Comparison of ENCODE assay signal across 9 cellular contexts in the genomic region with DNA sequence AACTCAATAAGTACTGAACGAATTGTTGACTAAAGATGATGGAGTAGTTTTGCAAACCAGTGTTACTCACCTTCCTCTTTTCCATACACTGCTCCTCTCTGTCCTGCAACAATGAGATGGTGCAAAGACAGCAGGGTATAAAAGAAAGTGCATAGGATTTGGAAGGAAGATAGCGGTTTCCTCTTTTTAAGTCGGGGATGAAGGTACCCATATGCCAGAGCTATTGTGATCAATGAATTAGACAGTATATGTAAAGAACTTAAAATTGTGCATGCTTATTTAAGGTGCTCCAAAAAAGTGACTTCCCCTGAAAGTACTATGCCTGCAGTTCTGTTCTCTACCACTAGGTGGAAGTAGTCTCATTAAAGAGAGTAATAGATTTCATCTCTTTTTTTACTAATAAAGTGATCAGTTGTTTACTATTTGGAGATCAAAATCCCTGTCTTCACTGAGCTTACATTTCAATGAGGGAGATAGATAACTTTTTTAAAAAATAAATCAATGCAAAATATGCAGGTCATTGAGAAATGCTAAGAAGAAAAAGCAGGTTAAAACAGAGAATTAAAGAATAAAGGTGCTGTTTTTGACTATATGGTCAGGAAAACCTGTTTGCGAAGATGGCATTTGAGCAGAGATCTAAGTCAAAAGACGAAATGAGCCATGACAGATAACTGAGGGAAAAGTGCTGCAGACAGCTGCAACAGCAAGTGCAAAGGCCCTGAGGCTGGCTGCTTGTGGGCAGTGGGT.
A peak's percentile ranks its signal among the peaks of the same experiment; 100 is the strongest.
DNase-seq lines count a peak whose midpoint lies in the region; ATAC-seq, FAIRE-seq and TF ChIP-seq lines count a peak whose summit lies in the region.
"Had no signal": no experiment of that assay in that cellular context is flagged by ENCODE, and none has a peak within 500 bp of the region (broad histone marks: within the 10 kb centered on the region; RNA-seq: fewer than 3 reads in every experiment).

No MANE protein-coding gene starts in this region.

- POLR2A ChIA-PET in T-cell (lab: Charles Lee), result no interaction called here

- no peaks in the 10 kb centered on the region for H3K27me3 ChIP-seq in RWPE2 (ENCODE audit: insufficient read depth, poor library complexity, severe bottlenecking)

- CTCF ChIA-PET in T-cell (lab: Charles Lee), result interaction anchor here in 1 of 2 donors (0.8 kb wide), 1 partner anchor 16 kb away, joined by 3 read pairs; no protein-coding TSS in a partner anchor

- intact Hi-C loops in head of caudate nucleus (cut with DNase I), result no loop called here

- DNase-seq in AG09309 (ENCODE audit: low read depth), result no peak
- no peak for DNase-seq in GM18507 (ENCODE audit: extremely low spot score, insufficient read length, low read depth)
- DNase-seq in RWPE2 (ENCODE audit: low spot score), result no peak
- DNase-seq in glutamatergic neuron, result no peak
- DNase-seq in T-cell, result no peak
- no peak for DNase-seq in KG1 (lab: John Stamatoyannopoulos, UW)
- no peak for DNase-seq in head of caudate nucleus
- no peak for DNase-seq in activated CD4-positive, CD25-positive, alpha-beta regulatory T cell (lab: John Stamatoyannopoulos, UW)

- peak; percentile 68 for TF ChIP-seq CTCF in AG09309 (IDR thresholded peaks at IDR 0.05; ENCODE audit: control insufficient read depth, insufficient read depth, low read depth, low read length, missing control alignments)
- TF ChIP-seq CTCF in RWPE2 (IDR thresholded peaks at IDR 0.05; ENCODE audit: poor library complexity, severe bottlenecking), result peak; percentile 86
- TF ChIP-seq CTCF in glutamatergic neuron (IDR thresholded peaks at IDR 0.05; ENCODE audit: partially characterized antibody, unreplicated experiment), result peak; percentile 95

- H3K4me3 ChIP-seq in AG09309 (ENCODE audit: control insufficient read depth, low read depth, low read length) (no peak overlapping the region), RWPE2 (ENCODE audit: severe bottlenecking) (no peak overlapping the region)

- no peaks in the 10 kb centered on the region for H3K4me1 ChIP-seq in RWPE2 (ENCODE audit: insufficient read depth, poor library complexity, severe bottlenecking)

- H3K9me3 ChIP-seq in RWPE2 (ENCODE audit: severe bottlenecking), result no peaks in the 10 kb centered on the region

- H3K4me1 Mint-ChIP-seq in glutamatergic neuron (ENCODE audit: low read depth, unreplicated experiment), result no peaks in the 10 kb centered on the region
- H3K4me1 Mint-ChIP-seq in T-cell, result no peaks in the 10 kb centered on the region

- H3K36me3 ChIP-seq in RWPE2 (ENCODE audit: low read depth), result no peaks in the 10 kb centered on the region

- H3K27me3 Mint-ChIP-seq in glutamatergic neuron (ENCODE audit: unreplicated experiment), result peaks cover 2% of the 10 kb centered on the region
- no peaks in the 10 kb centered on the region for H3K27me3 Mint-ChIP-seq in T-cell

- H3K36me3 Mint-ChIP-seq in glutamatergic neuron (ENCODE audit: unreplicated experiment) (no peaks in the 10 kb centered on the region), T-cell (no peaks in the 10 kb centered on the region)
- H3K36me3 Mint-ChIP-seq: activated naive CD4-positive, alpha-beta T cell treated with anti-CD3 and anti-CD28 coated beads, Interleukin-2, amount 50 U/mL, for 72 hours had no signal

- no peak overlapping the region for H3K4me3 Mint-ChIP-seq in glutamatergic neuron (ENCODE audit: unreplicated experiment)
- no peak overlapping the region for H3K4me3 Mint-ChIP-seq in T-cell

- H3K27ac ChIP-seq in RWPE2 (ENCODE audit: poor library complexity, severe bottlenecking), result no peak overlapping the region

- H3K27ac Mint-ChIP-seq in glutamatergic neuron (ENCODE audit: unreplicated experiment) (no peak overlapping the region), T-cell (no peak overlapping the region)
- H3K27ac Mint-ChIP-seq: activated naive CD4-positive, alpha-beta T cell treated with anti-CD3 and anti-CD28 coated beads, Interleukin-2, amount 50 U/mL, for 72 hours had no signal

- FAIRE-seq in GM18507 (lab: Jason Lieb, UNC), result peak; percentile 70

- peaks cover 3% of the 10 kb centered on the region for H3K9me3 Mint-ChIP-seq in glutamatergic neuron (ENCODE audit: unreplicated experiment)
- peaks cover 0 to 4% (median 2%) of the 10 kb centered on the region in 3 donors for H3K9me3 Mint-ChIP-seq in T-cell

- no peak for ATAC-seq in RWPE2 (ENCODE audit: low read depth)
- no peak for ATAC-seq in T-cell (replicated peaks in 1 of 4)
- ATAC-seq: activated naive CD4-positive, alpha-beta T cell treated with anti-CD3 and anti-CD28 coated beads, Interleukin-2, amount 50 U/mL, for 72 hours had no signal
